ENCODE assay signal across 22 cellular contexts in the genomic region with DNA sequence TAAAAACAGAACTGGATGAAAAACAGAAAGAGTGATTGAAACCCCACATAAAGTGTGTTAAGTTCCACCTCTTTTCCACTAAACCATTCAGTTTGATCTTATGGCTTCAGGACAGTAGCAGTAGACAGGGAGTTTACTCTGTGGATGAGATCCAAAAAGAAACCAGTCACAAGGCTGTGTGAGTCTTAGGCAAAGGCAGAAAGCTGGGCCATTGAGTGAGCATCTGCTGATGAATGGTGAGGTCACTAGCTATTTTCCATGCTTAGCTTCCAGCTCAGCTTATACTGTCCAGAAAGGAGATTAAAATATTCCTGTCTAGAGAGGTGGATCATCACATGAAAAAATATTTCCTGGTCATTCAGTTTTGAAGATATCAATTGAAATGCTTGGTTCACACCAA.
A peak's percentile ranks its signal among the peaks of the same experiment; 100 is the strongest.
DNase-seq lines count a peak whose midpoint lies in the region; ATAC-seq and TF ChIP-seq lines count a peak whose summit lies in the region.
"Had no signal": no experiment of that assay in that cellular context is flagged by ENCODE, and none has a peak within 500 bp of the region (broad histone marks: within the 10 kb centered on the region; RNA-seq: fewer than 3 reads in every experiment).

No MANE protein-coding gene starts in this region.

- peak; percentile 8 for DNase-seq in H4 (ENCODE audit: low spot score)
- DNase-seq in MG63, result peak; percentile 50
- no peak for DNase-seq in RWPE2 (ENCODE audit: low spot score)
- peak; percentile 7 for DNase-seq in mesenchymal stem cell
- DNase-seq in UCSD-AML1 (lab: John Stamatoyannopoulos, UW; ENCODE audit: unreplicated experiment), result no peak
- no peak for DNase-seq in uterus
- DNase-seq in DMS53 treated with DMSO at 0.1 percent for 48 hours (lab: John Stamatoyannopoulos, UW; ENCODE audit: unreplicated experiment), result no peak
- DNase-seq: C1 segment of cervical spinal cord; CD4-positive, alpha-beta memory T cell; COR-L47; DMS79 treated with DMSO at 0.1 percent for 48 hours; GOT3; Karpas-422; MV-4-11; NCI-H1105; NCI-H1436 treated with DMSO at 0.1 percent for 48 hours; NCI-H187 treated with DMSO at 0.1 percent for 48 hours; NCI-H524 treated with DMSO at 0.1 percent for 48 hours; Peyer's patch; SJCRH30; T-helper 2 cell had no signal

- H3K23ac ChIP-seq in mesenchymal stem cell (ENCODE audit: low read length in 2 of 2), result no peak overlapping the region

- no peak overlapping the region for H2BK12ac ChIP-seq in mesenchymal stem cell (ENCODE audit: low read length in 2 of 2)

- H3K4me3 ChIP-seq in MG63, result no peak overlapping the region
- H3K4me3 ChIP-seq in RWPE2 (ENCODE audit: severe bottlenecking), result no peak overlapping the region
- no peak overlapping the region for H3K4me3 ChIP-seq in mesenchymal stem cell (ENCODE audit: insufficient read depth in 1 of 2, low read depth in 1 of 2, low read length in 2 of 2)
- no peak overlapping the region for H3K4me3 ChIP-seq in uterus
- H3K4me3 ChIP-seq: Peyer's patch, SJCRH30 had no signal

- peak overlapping the region; percentile 17 for H3K9ac ChIP-seq in mesenchymal stem cell (ENCODE audit: low read length)

- intact Hi-C loops in uterus (cut with DNase I; ENCODE audit: low total_unique reads), result no loop called here

- H3K9me3 ChIP-seq in MG63, result no peaks in the 10 kb centered on the region
- no peaks in the 10 kb centered on the region for H3K9me3 ChIP-seq in RWPE2 (ENCODE audit: severe bottlenecking)
- no peaks in the 10 kb centered on the region for H3K9me3 ChIP-seq in mesenchymal stem cell (ENCODE audit: control insufficient read depth, low read length)
- H3K9me3 ChIP-seq in uterus, result no peaks in the 10 kb centered on the region
- H3K9me3 ChIP-seq: Peyer's patch, SJCRH30 had no signal

- no peak overlapping the region for H2AFZ ChIP-seq in mesenchymal stem cell (ENCODE audit: low read depth, low read length)

- H4K91ac ChIP-seq in mesenchymal stem cell (ENCODE audit: low read length), result no peak overlapping the region

- no peak overlapping the region for H2BK15ac ChIP-seq in mesenchymal stem cell (ENCODE audit: low read depth, poor library complexity, severe bottlenecking)

- no peak overlapping the region for H2BK5ac ChIP-seq in mesenchymal stem cell (ENCODE audit: low read depth, low read length, poor library complexity, severe bottlenecking)

- H3K27me3 ChIP-seq in MG63 (no peaks in the 10 kb centered on the region; the same call in 1 of the 2 replicates), RWPE2 (ENCODE audit: insufficient read depth, poor library complexity, severe bottlenecking) (peaks cover 11% of the 10 kb centered on the region), mesenchymal stem cell (ENCODE audit: control insufficient read depth in 1 of 2, insufficient read depth in 1 of 2, low read length in 2 of 2) (no peaks in the 10 kb centered on the region), uterus (peaks cover 0 to 4% of the 10 kb centered on the region in 2 donors)
- H3K27me3 ChIP-seq: Peyer's patch, SJCRH30 had no signal

- H3K14ac ChIP-seq in mesenchymal stem cell (ENCODE audit: low read length in 2 of 2), result no peak overlapping the region

- no peak overlapping the region for H4K8ac ChIP-seq in mesenchymal stem cell (ENCODE audit: low read length)

- TF ChIP-seq CTCF in RWPE2 (IDR thresholded peaks at IDR 0.05; ENCODE audit: poor library complexity, severe bottlenecking) (no peak), uterus (IDR thresholded peaks at IDR 0.05) (no peak)

- no peaks in the 10 kb centered on the region for H3K79me1 ChIP-seq in mesenchymal stem cell (replicated peaks; ENCODE audit: low read length, poor library complexity, severe bottlenecking)

- ATAC-seq in RWPE2 (ENCODE audit: low read depth), result 0 out of 3 replicates have a peak, but pooled peaks have one; percentile 27
- ATAC-seq: Right ventricle myocardium inferior had no signal

- H3K18ac ChIP-seq in mesenchymal stem cell (ENCODE audit: low read depth in 1 of 2, low read length in 2 of 2), result no peak overlapping the region

- H2BK120ac ChIP-seq in mesenchymal stem cell (ENCODE audit: low read depth, low read length), result no peak overlapping the region

- H3K4ac ChIP-seq in mesenchymal stem cell (ENCODE audit: low read depth in 1 of 2, low read length in 2 of 2), result no peak overlapping the region

- H3K36me3 ChIP-seq in MG63, result no peaks in the 10 kb centered on the region
- no peaks in the 10 kb centered on the region for H3K36me3 ChIP-seq in RWPE2 (ENCODE audit: low read depth)
- H3K36me3 ChIP-seq in mesenchymal stem cell (ENCODE audit: control insufficient read depth in 1 of 2, insufficient read depth in 2 of 2, low read depth in 1 of 2, low read length in 2 of 2), result no peaks in the 10 kb centered on the region
- H3K36me3 ChIP-seq in uterus, result no peaks in the 10 kb centered on the region
- H3K36me3 ChIP-seq: Peyer's patch, SJCRH30 had no signal

- H3K4me2 ChIP-seq in mesenchymal stem cell (ENCODE audit: low read length, poor library complexity, severe bottlenecking), result no peak overlapping the region

- no peak overlapping the region for H2AK5ac ChIP-seq in mesenchymal stem cell (ENCODE audit: low read length, severe bottlenecking)

- TF ChIP-seq POLR2A in uterus (IDR thresholded peaks at IDR 0.05), result no peak

- H3K27ac ChIP-seq in RWPE2 (ENCODE audit: poor library complexity, severe bottlenecking) (no peak overlapping the region), mesenchymal stem cell (ENCODE audit: low read length, poor library complexity, severe bottlenecking) (no peak overlapping the region), uterus (no peak overlapping the region)
- H3K27ac ChIP-seq: Peyer's patch, SJCRH30 had no signal

- H3K4me1 ChIP-seq in RWPE2 (ENCODE audit: insufficient read depth, poor library complexity, severe bottlenecking) (no peaks in the 10 kb centered on the region), mesenchymal stem cell (ENCODE audit: control insufficient read depth, insufficient read depth, low read depth, low read length) (no peaks in the 10 kb centered on the region), uterus (no peaks in the 10 kb centered on the region)
- H3K4me1 ChIP-seq: Peyer's patch, SJCRH30 had no signal

Comparison
In these comparisons a context has a peak if more than half of its experiments do, and no peak if none do; other contexts are left out.
1. DNase-seq: peak in H4 (single experiment), MG63 (single experiment) and mesenchymal stem cell (single experiment); none in RWPE2 (single experiment), UCSD-AML1 (single experiment), uterus (0 of 2) and DMS53 treated with DMSO at 0.1 percent for 48 hours (single experiment).